In the genomic region with DNA sequence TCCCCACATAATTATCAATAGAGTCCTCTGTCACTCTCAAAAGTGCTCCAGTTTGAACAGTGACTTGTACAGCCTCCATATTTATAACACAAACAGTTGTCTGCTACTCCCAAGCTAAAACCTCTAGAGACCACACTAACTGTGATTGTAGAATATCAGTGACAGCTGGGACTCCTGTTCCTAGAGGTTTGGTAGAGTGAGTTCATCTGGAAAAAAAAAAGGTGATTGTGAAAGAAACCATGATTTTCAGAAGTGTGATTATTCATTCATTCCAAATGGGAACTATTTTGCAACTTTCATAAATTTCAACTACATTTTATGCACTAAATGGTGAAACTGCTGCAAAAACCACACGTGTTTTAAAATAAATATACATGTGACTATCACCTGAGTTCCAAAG, we compare ENCODE assay signal across 19 cellular contexts.
"Had no signal": no experiment of that assay in that cellular context is flagged by ENCODE, and none has a peak within 500 bp of the region (broad histone marks: within the 10 kb centered on the region; RNA-seq: fewer than 3 reads in every experiment).

No MANE protein-coding gene starts in this region.

- H3K27me3 ChIP-seq: cardiac muscle cell, gastroesophageal sphincter, heart left ventricle, pancreas, tibial artery had no signal

- FAIRE-seq: pancreas had no signal

- H3K4me1 Mint-ChIP-seq: activated naive CD4-positive, alpha-beta T cell treated with anti-CD3 and anti-CD28 coated beads, Interleukin-2, amount 50 U/mL, for 24 hours; endodermal cell; naive thymus-derived CD8-positive, alpha-beta T cell had no signal

- H3K9me3 ChIP-seq: pancreas had no signal

- H3K4me3 ChIP-seq: cardiac muscle cell, gastroesophageal sphincter, heart left ventricle, mucosa of descending colon, pancreas, tibial artery had no signal

- H3K27ac ChIP-seq: cardiac muscle cell, epithelial cell of prostate, gastroesophageal sphincter, heart left ventricle, pancreas, tibial artery had no signal

- H3K4me1 ChIP-seq: gastroesophageal sphincter, heart left ventricle, pancreas, tibial artery had no signal

- DNase-seq: activated CD4-positive, alpha-beta T cell treated with anti-CD3 and anti-CD28 coated beads, Interleukin-2, amount 50 U/mL, for 4 hours; activated effector memory CD4-positive, alpha-beta T cell treated with anti-CD3 and anti-CD28 coated beads, Interleukin-2, amount 50 U/mL, for 16 hours; activated T-cell treated with anti-CD3 and anti-CD28 coated beads, Interleukin-2, amount 50 U/mL, for 72 hours; amniotic stem cell; dermis blood vessel endothelial cell; endodermal cell; heart left ventricle; kidney glomerular epithelial cell; mesenchymal stem cell; mucosa of descending colon; naive thymus-derived CD8-positive, alpha-beta T cell; pancreas; stimulated activated CD4-positive, alpha-beta T cell treated with anti-CD3 and anti-CD28 coated beads, Interleukin-2, amount 100 ng/mL, for 24 hours; stimulated activated naive CD4-positive, alpha-beta T cell treated with Interleukin-2 at 50 U/mL for 16 hours; tibial artery had no signal

- H3K27me3 Mint-ChIP-seq: activated naive CD4-positive, alpha-beta T cell treated with anti-CD3 and anti-CD28 coated beads, Interleukin-2, amount 50 U/mL, for 24 hours; naive thymus-derived CD8-positive, alpha-beta T cell had no signal

- H3K27ac Mint-ChIP-seq: activated naive CD4-positive, alpha-beta T cell treated with anti-CD3 and anti-CD28 coated beads, Interleukin-2, amount 50 U/mL, for 24 hours; activated T-cell treated with anti-CD3 and anti-CD28 coated beads, Interleukin-2, amount 50 U/mL, for 72 hours; endodermal cell; naive thymus-derived CD8-positive, alpha-beta T cell had no signal

- H3K4me3 Mint-ChIP-seq: activated naive CD4-positive, alpha-beta T cell treated with anti-CD3 and anti-CD28 coated beads, Interleukin-2, amount 50 U/mL, for 24 hours; activated T-cell treated with anti-CD3 and anti-CD28 coated beads, Interleukin-2, amount 50 U/mL, for 72 hours; endodermal cell; naive thymus-derived CD8-positive, alpha-beta T cell had no signal

- H3K36me3 ChIP-seq: cardiac muscle cell, gastroesophageal sphincter, heart left ventricle, pancreas, tibial artery had no signal
